In the genomic region with DNA sequence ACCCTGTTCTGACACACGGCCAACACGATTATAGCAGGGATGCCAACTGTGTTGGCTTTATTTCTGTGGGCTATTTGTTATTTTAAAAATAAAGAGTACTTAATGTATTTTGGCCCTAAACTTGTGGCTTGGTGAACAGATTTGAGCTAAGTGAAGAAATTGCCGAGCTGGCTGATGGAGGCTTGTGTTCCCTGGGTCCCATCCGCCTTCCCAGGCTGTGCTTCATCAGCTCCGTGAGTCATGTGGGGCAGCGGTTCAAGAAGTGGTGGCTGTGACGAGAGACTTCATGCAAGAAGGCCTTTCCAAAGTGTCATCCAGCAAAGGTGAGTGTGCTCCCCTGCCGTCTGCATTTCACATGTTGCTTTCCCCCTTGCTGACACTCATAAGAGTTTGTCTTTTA, we compare ENCODE assay signal across 17 cellular contexts.
DNase-seq lines count a peak whose midpoint lies in the region; TF ChIP-seq lines count a peak whose summit lies in the region.
"Had no signal": no experiment of that assay in that cellular context is flagged by ENCODE, and none has a peak within 500 bp of the region (broad histone marks: within the 10 kb centered on the region; RNA-seq: fewer than 3 reads in every experiment).

No MANE protein-coding gene starts in this region.

- no peak for TF ChIP-seq CTCF in AG09309 (IDR thresholded peaks at IDR 0.05; ENCODE audit: control insufficient read depth, insufficient read depth, low read depth, low read length, missing control alignments)
- TF ChIP-seq CTCF in fibroblast of mammary gland (conservative IDR thresholded peaks at IDR 0.05; ENCODE audit: control insufficient read depth, insufficient read depth, low read depth, low read length) = no peak
- no peak for TF ChIP-seq CTCF in BE2C (IDR thresholded peaks at IDR 0.05; ENCODE audit: low read depth, low read length)
- TF ChIP-seq CTCF in OCI-LY7 (conservative IDR thresholded peaks at IDR 0.05; ENCODE audit: low read length) = no peak

- no peak overlapping the region for H3K4me2 ChIP-seq in OCI-LY7 (ENCODE audit: low read length)

- DNase-seq in AG09309 (ENCODE audit: low read depth) = peak; percentile 10
- peak; percentile 64 for DNase-seq in M059J (ENCODE audit: low read depth)
- peak; percentile 55 for DNase-seq in fibroblast of mammary gland (ENCODE audit: low read depth)
- DNase-seq in medulla oblongata (ENCODE audit: extremely low spot score) = peak; percentile 9
- DNase-seq in BE2C = no peak
- no peak for DNase-seq in OCI-LY7 (ENCODE audit: low spot score)
- DNase-seq in COR-L47 (lab: John Stamatoyannopoulos, UW) = no peak
- no peak for DNase-seq in NCI-H1092 (lab: John Stamatoyannopoulos, UW)
- DNase-seq: activated CD4-positive, alpha-beta T cell treated with anti-CD3 and anti-CD28 coated beads for 4 hours; activated T-cell treated with anti-CD3 and anti-CD28 coated beads for 4 hours; effector CD4-positive, alpha-beta T cell; GDM1; natural killer cell; NCI-H1694 treated with DMSO at 0.1 percent for 48 hours; NCI-H345; T1000 had no signal

- POLR2A ChIA-PET in OCI-LY7 (lab: Charles Lee) = interaction anchor here (0.8 kb wide), 1 partner anchor 14 kb away, joined by 3 read pairs; no protein-coding TSS in a partner anchor

- H3K27me3 ChIP-seq in BE2C = no peaks in the 10 kb centered on the region

- H3K36me3 ChIP-seq in BE2C = no peaks in the 10 kb centered on the region
- H3K36me3 ChIP-seq in OCI-LY7 (ENCODE audit: insufficient read depth, low read length) = no peaks in the 10 kb centered on the region

- no peaks in the 10 kb centered on the region for H3K9me2 ChIP-seq in OCI-LY7 (ENCODE audit: insufficient read depth, low read length)

- no TSS peak for BruUV-seq in OCI-LY7 (replicated peaks; lab: Mats Ljungman, UMichigan)

- H2AFZ ChIP-seq in OCI-LY7 (ENCODE audit: low read length) = no peak overlapping the region

- intact Hi-C loops in OCI-LY7 (cut with micrococcal nuclease; ENCODE audit: unreplicated experiment) = no loop called here

- H3K27ac ChIP-seq in OCI-LY7 (ENCODE audit: low read depth, low read length, poor library complexity, severe bottlenecking) = no peak overlapping the region
- H3K27ac ChIP-seq: psoas muscle had no signal

- H3K4me1 ChIP-seq in BE2C (no peaks in the 10 kb centered on the region), OCI-LY7 (ENCODE audit: insufficient read depth, low read length, poor library complexity, severe bottlenecking) (no peaks in the 10 kb centered on the region)
- H3K4me1 ChIP-seq: psoas muscle had no signal

- no peaks in the 10 kb centered on the region for H3K9me3 ChIP-seq in BE2C
- no peaks in the 10 kb centered on the region; the same call in 1 of the 2 replicates for H3K9me3 ChIP-seq in OCI-LY7 (ENCODE audit: low read length)

- CTCF ChIA-PET in OCI-LY7 (lab: Charles Lee; ENCODE audit: unreplicated experiment) = interaction anchor here (1.4 kb wide), 1 partner anchor 10 kb away, joined by 3 read pairs; no protein-coding TSS in a partner anchor

- no peaks in the 10 kb centered on the region for H4K20me1 ChIP-seq in OCI-LY7 (ENCODE audit: insufficient read depth, low read length)

- no peak overlapping the region for H3K4me3 ChIP-seq in AG09309 (ENCODE audit: control insufficient read depth, low read depth, low read length)
- no peak overlapping the region for H3K4me3 ChIP-seq in fibroblast of mammary gland (ENCODE audit: control insufficient read depth, low read depth, low read length)
- H3K4me3 ChIP-seq in BE2C (ENCODE audit: low read depth, low read length) = no peak overlapping the region
- no peak overlapping the region for H3K4me3 ChIP-seq in OCI-LY7 (ENCODE audit: low read depth, low read length, poor library complexity, severe bottlenecking)
- H3K4me3 ChIP-seq: psoas muscle had no signal

- H3K79me2 ChIP-seq in OCI-LY7 (ENCODE audit: insufficient read depth, low read depth, low read length) = no peaks in the 10 kb centered on the region

Comparison
In these comparisons a context has a peak if more than half of its experiments do, and no peak if none do; other contexts are left out.
1. DNase-seq: peak in AG09309 (single experiment), M059J (single experiment), fibroblast of mammary gland (single experiment) and medulla oblongata (single experiment); none in BE2C (single experiment), OCI-LY7 (single experiment), COR-L47 (single experiment) and NCI-H1092 (single experiment).